10 cellular contexts compared by ENCODE assay signal in the genomic region with DNA sequence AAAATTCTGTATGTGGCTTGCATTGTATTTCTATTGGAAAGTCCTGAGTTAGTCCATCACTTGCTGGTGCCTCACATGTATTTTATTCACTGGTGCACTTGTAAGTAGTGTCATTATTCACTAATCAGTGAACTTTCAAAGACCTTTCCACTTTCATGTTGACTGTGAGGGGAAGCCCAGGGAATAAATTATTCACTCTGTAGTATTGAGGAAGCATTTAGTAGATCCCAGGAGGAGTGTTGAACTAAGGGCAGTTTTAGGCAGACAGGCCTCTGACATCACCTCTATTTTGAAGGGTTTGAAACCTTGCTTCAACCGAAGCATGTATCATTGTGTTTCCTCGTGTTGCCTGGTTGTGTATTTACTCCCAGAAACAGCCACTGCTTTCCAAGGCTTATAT.
DNase-seq lines count a peak whose midpoint lies in the region; ATAC-seq lines count a peak whose summit lies in the region.
"Had no signal": no experiment of that assay in that cellular context is flagged by ENCODE, and none has a peak within 500 bp of the region (broad histone marks: within the 10 kb centered on the region; RNA-seq: fewer than 3 reads in every experiment).

No MANE protein-coding gene starts in this region.

- ATAC-seq in GM18508 (IDR thresholded peaks at IDR 0.05; ENCODE audit: insufficient read depth, unreplicated experiment), result peak; percentile 100
- peak; percentile 92 for ATAC-seq in GM19438 (IDR thresholded peaks at IDR 0.05; ENCODE audit: low read depth, unreplicated experiment)
- peak; percentile 90 for ATAC-seq in HG02852 (IDR thresholded peaks at IDR 0.05; ENCODE audit: unreplicated experiment)
- peak; percentile 93 for ATAC-seq in HG03469 (IDR thresholded peaks at IDR 0.05; ENCODE audit: unreplicated experiment)
- ATAC-seq in GM21367 (IDR thresholded peaks at IDR 0.05; ENCODE audit: unreplicated experiment), result no peak

- no peak for DNase-seq in NCI-H748 treated with DMSO at 0.1 percent for 48 hours (lab: John Stamatoyannopoulos, UW)
- DNase-seq in KG1 (lab: John Stamatoyannopoulos, UW), result no peak
- no peak for DNase-seq in NCI-H510A treated with DMSO at 0.1 percent for 48 hours (lab: John Stamatoyannopoulos, UW)
- DNase-seq: C1 segment of cervical spinal cord, NCI-H146 had no signal
